11 cellular contexts compared by ENCODE assay signal in the genomic region with DNA sequence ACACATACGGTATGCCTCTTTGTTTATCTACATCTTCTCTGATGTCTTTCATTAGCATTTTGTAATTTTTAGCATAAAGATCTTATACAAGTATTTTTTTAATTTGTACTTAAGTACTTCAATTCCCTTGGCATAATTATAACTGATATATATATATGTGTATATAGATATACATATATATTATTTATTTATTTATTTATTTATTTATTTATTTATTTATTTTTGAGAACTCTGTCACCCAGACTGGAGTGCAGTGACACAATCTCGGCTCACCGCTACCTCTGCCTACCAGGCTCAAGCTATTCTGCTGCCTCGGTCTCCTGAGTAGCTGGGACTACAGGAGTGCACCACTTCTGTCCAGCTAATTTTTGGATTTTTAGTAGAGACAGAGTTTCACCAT.
"Had no signal": no experiment of that assay in that cellular context is flagged by ENCODE, and none has a peak within 500 bp of the region (broad histone marks: within the 10 kb centered on the region; RNA-seq: fewer than 3 reads in every experiment).

No MANE protein-coding gene starts in this region.

- H3K27ac ChIP-seq: GM23248 had no signal

- FAIRE-seq: H1, H54 had no signal

- DNase-seq: GM23248, GOT3, H7, H9, HCEC 1CT, HFFc6 had no signal

- H3K9me3 ChIP-seq: HAP-1 had no signal

- H3K4me3 ChIP-seq: GM23248, GM23338, HAP-1 had no signal

- H3K4me1 ChIP-seq: HAP-1 had no signal

- H3K36me3 ChIP-seq: HAP-1 had no signal

- H3K27ac Mint-ChIP-seq: GM23338, H9, HFFc6 had no signal

- H3K4me3 Mint-ChIP-seq: GM23338, H9, HFFc6 had no signal

- H3K9me3 Mint-ChIP-seq: GM23338, H9 had no signal

- ATAC-seq: GM23338, HCT116 had no signal

- H3K4me2 ChIP-seq: GM23338 had no signal
